1 cellular context compared by ENCODE assay signal in genomic region chr17:49390548-49391324, GRCh38.
TF ChIP-seq lines count a peak whose summit lies in the region.

No MANE protein-coding gene starts in this region.

TF ChIP-seq in GM12878, 131 proteins besides CTCF, POLR2A, EP300 and RAD21 (continued from another document):
- no peak for TF ChIP-seq ZBTB11 (CRISPR knock-in tag; IDR thresholded peaks at IDR 0.05)
- TF ChIP-seq EED (IDR thresholded peaks at IDR 0.05; ENCODE audit: low read depth) = peak; percentile 54
- TF ChIP-seq ETV6 (conservative IDR thresholded peaks at IDR 0.05 in 1 of 2, IDR thresholded peaks at IDR 0.05 in 1 of 2; ENCODE audit: borderline replicate concordance in 1 of 2, low read depth in 1 of 2) = 0 out of 4 replicates have a peak, but pooled peaks of 1 of the 2 experiments have one; percentile 24
- peak; percentile 84 for TF ChIP-seq SPI1 (IDR thresholded peaks at IDR 0.05; ENCODE audit: borderline replicate concordance, insufficient read depth, low read depth, low read length)
- TF ChIP-seq MEF2B (IDR thresholded peaks at IDR 0.05; ENCODE audit: partially characterized antibody, poor library complexity, severe bottlenecking) = no peak
- no peak for TF ChIP-seq SIX5 (IDR thresholded peaks at IDR 0.05; ENCODE audit: low read depth, low read length, severe bottlenecking)
- TF ChIP-seq TCF12 (IDR thresholded peaks at IDR 0.05; ENCODE audit: low read depth, low read length) = no peak
- TF ChIP-seq ZNF687 (IDR thresholded peaks at IDR 0.05) = 0 out of 2 replicates have a peak, but pooled peaks have one; percentile 23
- TF ChIP-seq ZNF274 (IDR thresholded peaks at IDR 0.05; ENCODE audit: insufficient read depth, insufficient read length) = no peak
- peak; percentile 24; the same call in 1 of the 2 replicates for TF ChIP-seq IKZF1 (conservative IDR thresholded peaks at IDR 0.05)
- TF ChIP-seq RUNX3 (IDR thresholded peaks at IDR 0.05; ENCODE audit: low read length) = peak; percentile 36; the same call in 1 of the 2 replicates
